Comparison of ENCODE assay signal across 15 cellular contexts in the genomic region with DNA sequence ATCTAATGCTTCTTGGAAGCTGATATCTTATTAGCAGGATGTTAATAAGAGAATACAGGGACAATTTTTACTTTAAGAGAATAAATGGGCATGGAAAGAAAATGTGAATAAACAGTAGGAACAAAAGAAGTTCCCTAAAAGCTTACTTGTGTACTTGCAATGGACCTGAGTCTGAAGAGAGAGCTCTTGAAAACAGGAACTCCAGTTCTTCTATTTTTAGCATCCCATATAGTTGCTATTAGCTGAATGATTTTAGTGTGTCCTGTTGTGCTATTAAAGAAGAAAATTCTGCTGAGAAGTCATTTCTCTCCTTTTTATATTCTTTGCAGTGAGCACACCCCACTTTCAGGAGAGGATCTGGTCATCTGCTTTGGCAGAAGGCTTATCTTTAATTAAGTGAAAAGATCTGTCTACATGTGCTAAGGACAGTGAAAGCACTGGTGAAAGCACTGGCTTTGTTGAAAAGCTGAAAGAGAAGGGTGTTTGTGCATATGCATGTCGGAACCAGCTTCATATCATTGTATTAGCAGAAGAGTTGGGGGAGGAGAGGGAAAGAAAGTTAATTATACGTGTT.
DNase-seq lines count a peak whose midpoint lies in the region; TF ChIP-seq lines count a peak whose summit lies in the region.
"Had no signal": no experiment of that assay in that cellular context is flagged by ENCODE, and none has a peak within 500 bp of the region (broad histone marks: within the 10 kb centered on the region; RNA-seq: fewer than 3 reads in every experiment).

No MANE protein-coding gene starts in this region.

- H3K36me3 ChIP-seq in OCI-LY3 (replicated peaks; ENCODE audit: low read depth, low read length) = no peaks in the 10 kb centered on the region
- H3K36me3 ChIP-seq in endocrine pancreas (ENCODE audit: control insufficient read depth, insufficient read depth, low read length) = no peaks in the 10 kb centered on the region

- H3K79me2 ChIP-seq in OCI-LY3 (ENCODE audit: low read length) = no peaks in the 10 kb centered on the region

- H3K4me1 ChIP-seq in OCI-LY3 (ENCODE audit: low read length) (peaks cover 65% of the 10 kb centered on the region), endocrine pancreas (ENCODE audit: control insufficient read depth, insufficient read depth, low read length) (peaks cover 31% of the 10 kb centered on the region)

- H3K9ac ChIP-seq in OCI-LY3 (ENCODE audit: low read length) (no peak overlapping the region), endocrine pancreas (ENCODE audit: control insufficient read depth, insufficient read depth, low read length) (no peak overlapping the region)

- H3K4me3 ChIP-seq in OCI-LY3 (ENCODE audit: low read length) = no peak overlapping the region
- H3K4me3 ChIP-seq in endocrine pancreas (ENCODE audit: control insufficient read depth, insufficient read depth, low read length) = peak overlapping the region; percentile 53

- no peak for TF ChIP-seq CTCF in OCI-LY3 (IDR thresholded peaks at IDR 0.05; ENCODE audit: low read depth, low read length)

- H3K4me2 ChIP-seq in OCI-LY3 (ENCODE audit: low read length) = peak overlapping the region; percentile 37

- DNase-seq in KBM-7 (peak; percentile 81), pons (ENCODE audit: low spot score) (peak; percentile 60), GM03348 (ENCODE audit: low spot score) (no peak), HPDE6-E6E7 (ENCODE audit: extremely low spot score) (no peak), SW 1271 (lab: John Stamatoyannopoulos, UW) (no peak)
- DNase-seq: activated CD8-positive, alpha-beta memory T cell treated with anti-CD3 and anti-CD28 coated beads for 24 hours; activated effector memory CD4-positive, alpha-beta T cell treated with anti-CD3 and anti-CD28 coated beads, Interleukin-2, amount 50 U/mL, for 16 hours; C1 segment of cervical spinal cord; effector memory CD4-positive, alpha-beta T cell; foreskin melanocyte; GOT3; NCI-H226; stimulated activated CD4-positive, alpha-beta T cell treated with anti-CD3 and anti-CD28 coated beads, Interleukin-2, amount 100 ng/mL, for 48 hours had no signal

- no peaks in the 10 kb centered on the region for H4K20me1 ChIP-seq in OCI-LY3 (ENCODE audit: insufficient read depth, low read length)

- H3K27me3 ChIP-seq in OCI-LY3 (ENCODE audit: low read depth, low read length) = no peaks in the 10 kb centered on the region
- H3K27me3 ChIP-seq in endocrine pancreas (ENCODE audit: control insufficient read depth, insufficient read depth, low read length) = no peaks in the 10 kb centered on the region

- H3K27ac ChIP-seq in OCI-LY3 (ENCODE audit: low read length) = peak overlapping the region; percentile 46

- H2AFZ ChIP-seq in OCI-LY3 (ENCODE audit: low read depth, low read length) = no peak overlapping the region

- in situ Hi-C loops in KBM-7 (cut with MboI; ENCODE audit: low pct_unique_long_range_greater_than_20kb, low sequenced_read_pairs) = no loop called here

- H3K9me3 ChIP-seq in OCI-LY3 (ENCODE audit: insufficient read depth, low read length) (no peaks in the 10 kb centered on the region), endocrine pancreas (ENCODE audit: control insufficient read depth, low read length) (no peaks in the 10 kb centered on the region)

Comparison
In these comparisons a context has a peak if more than half of its experiments do, and no peak if none do; other contexts are left out.
1. DNase-seq: peak in KBM-7 (single experiment) and pons (single experiment); none in GM03348 (single experiment), HPDE6-E6E7 (single experiment) and SW 1271 (0 of 2).